13 cellular contexts compared by ENCODE assay signal in genomic region chr3:29004885-29005599, GRCh38.
DNase-seq lines count a peak whose midpoint lies in the region; ATAC-seq lines count a peak whose summit lies in the region.
"Had no signal": no experiment of that assay in that cellular context is flagged by ENCODE, and none has a peak within 500 bp of the region (broad histone marks: within the 10 kb centered on the region; RNA-seq: fewer than 3 reads in every experiment).

No MANE protein-coding gene starts in this region.

- no peaks in the 10 kb centered on the region for H3K27me3 Mint-ChIP-seq in activated T-helper 1 cell treated with anti-CD3 and anti-CD28 coated beads, Interleukin-12 subunit alpha, Interleukin-12 subunit beta, Interleukin-2, Interleukin-4 antibody, amounts not matched to agents 30 ng/mL and 10 ng/mL and 1 ng/mL, durations not matched to agents 14 hours and 24 hours and 36 hours (ENCODE audit: insufficient read depth)
- H3K27me3 Mint-ChIP-seq: activated naive CD8-positive, alpha-beta T cell treated with anti-CD3 and anti-CD28 coated beads, Interleukin-2, amount 50 U/mL, for 24 hours had no signal

- no peak for DNase-seq in activated T-helper 1 cell treated with anti-CD3 and anti-CD28 coated beads, Interleukin-12 subunit alpha, Interleukin-12 subunit beta, Interleukin-2, Interleukin-4 antibody, amounts not matched to agents 30 ng/mL and 10 ng/mL and 1 ng/mL, durations not matched to agents 14 hours and 24 hours and 36 hours (ENCODE audit: low spot score)
- DNase-seq in NCI-H2029 (lab: John Stamatoyannopoulos, UW): no peak
- DNase-seq in SW 1271 (lab: John Stamatoyannopoulos, UW): no peak
- no peak for DNase-seq in sciatic nerve (ENCODE audit: low spot score)
- DNase-seq: activated CD8-positive, alpha-beta T cell treated with anti-CD3 and anti-CD28 coated beads for 36 hours; activated naive CD8-positive, alpha-beta T cell treated with anti-CD3 and anti-CD28 coated beads, Interleukin-2, amount 50 U/mL, for 24 hours; islet precursor cell; NCI-H146; OCI-M1 had no signal

- no peaks in the 10 kb centered on the region for H3K9me3 Mint-ChIP-seq in activated T-helper 1 cell treated with anti-CD3 and anti-CD28 coated beads, Interleukin-12 subunit alpha, Interleukin-12 subunit beta, Interleukin-2, Interleukin-4 antibody, amounts not matched to agents 30 ng/mL and 10 ng/mL and 1 ng/mL, durations not matched to agents 14 hours and 24 hours and 36 hours
- H3K9me3 Mint-ChIP-seq: activated CD8-positive, alpha-beta T cell treated with anti-CD3 and anti-CD28 coated beads for 36 hours; activated naive CD8-positive, alpha-beta T cell treated with anti-CD3 and anti-CD28 coated beads, Interleukin-2, amount 50 U/mL, for 24 hours had no signal

- H3K36me3 Mint-ChIP-seq in activated T-helper 1 cell treated with anti-CD3 and anti-CD28 coated beads, Interleukin-12 subunit alpha, Interleukin-12 subunit beta, Interleukin-2, Interleukin-4 antibody, amounts not matched to agents 30 ng/mL and 10 ng/mL and 1 ng/mL, durations not matched to agents 14 hours and 24 hours and 36 hours (ENCODE audit: low read depth): no peaks in the 10 kb centered on the region

- intact Hi-C loops in activated T-helper 1 cell treated with anti-CD3 and anti-CD28 coated beads, Interleukin-12 subunit alpha, Interleukin-12 subunit beta, Interleukin-2, Interleukin-4 antibody, amounts not matched to agents 30 ng/mL and 10 ng/mL and 1 ng/mL, durations not matched to agents 14 hours and 24 hours and 36 hours (cut with micrococcal nuclease): no loop called here
- intact Hi-C loops in sciatic nerve (cut with DNase I): no loop called here

- no peak overlapping the region for H3K4me3 Mint-ChIP-seq in activated T-helper 1 cell treated with anti-CD3 and anti-CD28 coated beads, Interleukin-12 subunit alpha, Interleukin-12 subunit beta, Interleukin-2, Interleukin-4 antibody, amounts not matched to agents 30 ng/mL and 10 ng/mL and 1 ng/mL, durations not matched to agents 14 hours and 24 hours and 36 hours
- H3K4me3 Mint-ChIP-seq: activated CD8-positive, alpha-beta T cell treated with anti-CD3 and anti-CD28 coated beads for 36 hours; activated naive CD8-positive, alpha-beta T cell treated with anti-CD3 and anti-CD28 coated beads, Interleukin-2, amount 50 U/mL, for 24 hours had no signal

- H3K27ac Mint-ChIP-seq in activated T-helper 1 cell treated with anti-CD3 and anti-CD28 coated beads, Interleukin-12 subunit alpha, Interleukin-12 subunit beta, Interleukin-2, Interleukin-4 antibody, amounts not matched to agents 30 ng/mL and 10 ng/mL and 1 ng/mL, durations not matched to agents 14 hours and 24 hours and 36 hours: no peak overlapping the region
- H3K27ac Mint-ChIP-seq: activated CD8-positive, alpha-beta T cell treated with anti-CD3 and anti-CD28 coated beads for 36 hours; activated naive CD8-positive, alpha-beta T cell treated with anti-CD3 and anti-CD28 coated beads, Interleukin-2, amount 50 U/mL, for 24 hours had no signal

- H3K4me1 Mint-ChIP-seq in activated T-helper 1 cell treated with anti-CD3 and anti-CD28 coated beads, Interleukin-12 subunit alpha, Interleukin-12 subunit beta, Interleukin-2, Interleukin-4 antibody, amounts not matched to agents 30 ng/mL and 10 ng/mL and 1 ng/mL, durations not matched to agents 14 hours and 24 hours and 36 hours (ENCODE audit: low read depth): peaks cover 6% of the 10 kb centered on the region
- H3K4me1 Mint-ChIP-seq: activated naive CD8-positive, alpha-beta T cell treated with anti-CD3 and anti-CD28 coated beads, Interleukin-2, amount 50 U/mL, for 24 hours had no signal

- ATAC-seq in GM18867 (IDR thresholded peaks at IDR 0.05; ENCODE audit: unreplicated experiment): peak; percentile 99
- peak; percentile 98 for ATAC-seq in GM21390 (IDR thresholded peaks at IDR 0.05; ENCODE audit: unreplicated experiment)
- ATAC-seq in HG02973 (IDR thresholded peaks at IDR 0.05; ENCODE audit: unreplicated experiment): peak; percentile 99
- ATAC-seq in HG03571 (IDR thresholded peaks at IDR 0.05; ENCODE audit: unreplicated experiment): peak; percentile 100
- ATAC-seq in sciatic nerve: no peak
- ATAC-seq: activated CD8-positive, alpha-beta T cell treated with anti-CD3 and anti-CD28 coated beads for 36 hours; activated naive CD8-positive, alpha-beta T cell treated with anti-CD3 and anti-CD28 coated beads, Interleukin-2, amount 50 U/mL, for 24 hours had no signal
